In the genomic region with DNA sequence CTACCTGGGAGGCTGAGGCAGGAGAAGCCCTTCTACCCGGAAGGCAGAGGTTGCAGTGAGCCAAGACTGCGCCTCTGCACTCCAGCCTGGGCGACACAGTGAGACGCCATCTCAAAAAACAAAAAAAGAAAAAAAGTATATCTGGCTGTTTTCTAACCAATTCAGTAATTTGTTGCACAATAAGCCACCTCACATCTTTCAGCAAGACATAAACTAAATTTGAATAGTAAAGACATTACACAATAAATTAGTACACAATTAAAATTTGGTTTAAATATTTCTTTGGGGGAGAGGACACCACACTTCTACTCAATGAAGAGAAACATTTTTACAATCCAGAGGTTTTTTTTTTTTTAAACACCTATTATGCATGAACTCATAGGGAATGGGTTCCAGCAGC, we compare ENCODE assay signal across 9 cellular contexts. TPM values are rescaled to one million over a fixed set of nuclear protein-coding genes. Genes with fewer than 3 reads are reported as not detected.
"Had no signal": no experiment of that assay in that cellular context is flagged by ENCODE, and none has a peak within 500 bp of the region (broad histone marks: within the 10 kb centered on the region; RNA-seq: fewer than 3 reads in every experiment).

No MANE protein-coding gene starts in this region.

- FAIRE-seq: H1, H54, HTR-8/SVneo had no signal

- H3K27ac ChIP-seq: GM23248, KMS-11 had no signal

- H3K9ac ChIP-seq: GM23248, KMS-11 had no signal

- H2AFZ ChIP-seq: GM23248 had no signal

- H3K4me2 ChIP-seq: KMS-11 had no signal

- H3K4me3 Mint-ChIP-seq: H9 had no signal

- DNase-seq: GM23248, H9, HCEC 1CT, Karpas-422, KBM-7 had no signal

- H3K4me3 ChIP-seq: GM23248 had no signal

RNA-seq across cellular contexts. Expression of a gene that starts 38.6 kb away (rescaled TPM):
- total RNA-seq: GM23248 had no signal
- polyA plus RNA-seq: GM23248 had no signal
